In the genomic region with DNA sequence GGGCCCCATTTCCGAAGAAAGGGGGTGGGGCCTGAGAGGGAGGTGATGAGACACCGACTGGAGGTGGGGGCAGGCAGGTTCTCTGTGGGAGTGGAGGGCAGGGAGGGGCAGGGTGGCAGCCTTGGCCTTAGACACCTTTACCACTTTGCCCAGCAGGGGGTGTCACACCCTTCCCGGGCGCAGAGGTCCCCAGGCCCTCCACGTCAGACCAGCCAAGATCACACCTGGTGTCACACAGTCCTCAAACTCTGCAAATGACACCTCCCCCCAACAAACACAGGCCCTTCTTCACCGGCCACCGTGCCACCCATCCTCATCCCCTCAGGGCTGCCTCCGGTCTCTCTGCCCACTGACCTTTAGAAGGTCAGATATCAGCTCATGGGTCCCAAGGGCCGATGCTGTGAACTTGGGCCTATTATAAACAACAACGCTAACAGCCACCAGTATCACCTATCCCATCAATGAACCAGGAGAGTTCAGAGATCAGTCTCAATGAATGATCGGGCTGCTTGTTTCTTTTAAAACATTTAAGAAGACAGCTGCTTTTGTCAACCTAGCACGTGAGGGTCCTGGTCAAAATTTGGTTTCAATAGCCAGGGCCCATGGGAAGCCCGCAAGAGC, we compare ENCODE assay signal across 1 cellular context.
TF ChIP-seq lines count a peak whose summit lies in the region.

No MANE protein-coding gene starts in this region.

TF ChIP-seq in HepG2, 621 proteins besides CTCF, POLR2A, EP300 and RAD21 (continued from another document and continues in another):
- TF ChIP-seq, protein P1, sequence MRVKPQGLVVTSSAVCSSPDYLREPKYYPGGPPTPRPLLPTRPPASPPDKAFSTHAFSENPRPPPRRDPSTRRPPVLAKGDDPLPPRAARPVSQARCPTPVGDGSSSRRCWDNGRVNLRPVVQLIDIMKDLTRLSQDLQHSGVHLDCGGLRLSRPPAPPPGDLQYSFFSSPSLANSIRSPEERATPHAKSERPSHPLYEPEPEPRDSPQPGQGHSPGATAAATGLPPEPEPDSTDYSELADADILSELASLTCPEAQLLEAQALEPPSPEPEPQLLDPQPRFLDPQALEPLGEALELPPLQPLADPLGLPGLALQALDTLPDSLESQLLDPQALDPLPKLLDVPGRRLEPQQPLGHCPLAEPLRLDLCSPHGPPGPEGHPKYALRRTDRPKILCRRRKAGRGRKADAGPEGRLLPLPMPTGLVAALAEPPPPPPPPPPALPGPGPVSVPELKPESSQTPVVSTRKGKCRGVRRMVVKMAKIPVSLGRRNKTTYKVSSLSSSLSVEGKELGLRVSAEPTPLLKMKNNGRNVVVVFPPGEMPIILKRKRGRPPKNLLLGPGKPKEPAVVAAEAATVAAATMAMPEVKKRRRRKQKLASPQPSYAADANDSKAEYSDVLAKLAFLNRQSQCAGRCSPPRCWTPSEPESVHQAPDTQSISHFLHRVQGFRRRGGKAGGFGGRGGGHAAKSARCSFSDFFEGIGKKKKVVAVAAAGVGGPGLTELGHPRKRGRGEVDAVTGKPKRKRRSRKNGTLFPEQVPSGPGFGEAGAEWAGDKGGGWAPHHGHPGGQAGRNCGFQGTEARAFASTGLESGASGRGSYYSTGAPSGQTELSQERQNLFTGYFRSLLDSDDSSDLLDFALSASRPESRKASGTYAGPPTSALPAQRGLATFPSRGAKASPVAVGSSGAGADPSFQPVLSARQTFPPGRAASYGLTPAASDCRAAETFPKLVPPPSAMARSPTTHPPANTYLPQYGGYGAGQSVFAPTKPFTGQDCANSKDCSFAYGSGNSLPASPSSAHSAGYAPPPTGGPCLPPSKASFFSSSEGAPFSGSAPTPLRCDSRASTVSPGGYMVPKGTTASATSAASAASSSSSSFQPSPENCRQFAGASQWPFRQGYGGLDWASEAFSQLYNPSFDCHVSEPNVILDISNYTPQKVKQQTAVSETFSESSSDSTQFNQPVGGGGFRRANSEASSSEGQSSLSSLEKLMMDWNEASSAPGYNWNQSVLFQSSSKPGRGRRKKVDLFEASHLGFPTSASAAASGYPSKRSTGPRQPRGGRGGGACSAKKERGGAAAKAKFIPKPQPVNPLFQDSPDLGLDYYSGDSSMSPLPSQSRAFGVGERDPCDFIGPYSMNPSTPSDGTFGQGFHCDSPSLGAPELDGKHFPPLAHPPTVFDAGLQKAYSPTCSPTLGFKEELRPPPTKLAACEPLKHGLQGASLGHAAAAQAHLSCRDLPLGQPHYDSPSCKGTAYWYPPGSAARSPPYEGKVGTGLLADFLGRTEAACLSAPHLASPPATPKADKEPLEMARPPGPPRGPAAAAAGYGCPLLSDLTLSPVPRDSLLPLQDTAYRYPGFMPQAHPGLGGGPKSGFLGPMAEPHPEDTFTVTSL (CRISPR knock-in tag; IDR thresholded peaks at IDR 0.05; ENCODE audit: borderline replicate concordance), result no peak
- TF ChIP-seq ZNF644 (CRISPR knock-in tag; IDR thresholded peaks at IDR 0.05; ENCODE audit: low read depth) (no peak), TAF15 (IDR thresholded peaks at IDR 0.05; ENCODE audit: low read depth, low read length, poor library complexity, severe bottlenecking) (no peak), POLR2AphosphoS2 (IDR thresholded peaks at IDR 0.05; ENCODE audit: low read depth, low read length) (no peak), XRCC5 (optimal IDR thresholded peaks at IDR 0.05; ENCODE audit: low read length) (no peak), ATF7 (IDR thresholded peaks at IDR 0.05) (no peak), ATF7 (CRISPR knock-in tag; IDR thresholded peaks at IDR 0.05) (no peak), HHEX (CRISPR knock-in tag; IDR thresholded peaks at IDR 0.05) (no peak), SOX13 (IDR thresholded peaks at IDR 0.05) (no peak), SOX13 (CRISPR knock-in tag; conservative IDR thresholded peaks at IDR 0.05 in 1 of 2, IDR thresholded peaks at IDR 0.05 in 1 of 2) (no peak), ZNF670 (CRISPR knock-in tag; IDR thresholded peaks at IDR 0.05; ENCODE audit: borderline replicate concordance) (no peak), MLLT10 (CRISPR knock-in tag; IDR thresholded peaks at IDR 0.05) (no peak), TMF1 (CRISPR knock-in tag; IDR thresholded peaks at IDR 0.05; ENCODE audit: low read depth) (no peak), ZEB1 (IDR thresholded peaks at IDR 0.05; ENCODE audit: insufficient replicate concordance, low read depth) (peak; percentile 49), ZNF3 (CRISPR knock-in tag; IDR thresholded peaks at IDR 0.05) (no peak), HNF4G (IDR thresholded peaks at IDR 0.05; ENCODE audit: borderline replicate concordance, low read depth, low read length) (peak; percentile 41; the same call in 1 of the 2 replicates), HNF4G (CRISPR knock-in tag; IDR thresholded peaks at IDR 0.05; ENCODE audit: borderline replicate concordance, low read depth) (peak; percentile 54; the same call in 1 of the 2 replicates), MIER3 (CRISPR knock-in tag; IDR thresholded peaks at IDR 0.05; ENCODE audit: borderline replicate concordance) (no peak), SAFB2 (CRISPR knock-in tag; IDR thresholded peaks at IDR 0.05; ENCODE audit: borderline replicate concordance, low read depth) (no peak), THYN1 (CRISPR knock-in tag; IDR thresholded peaks at IDR 0.05; ENCODE audit: borderline replicate concordance, low read depth) (no peak), EEA1 (CRISPR knock-in tag; IDR thresholded peaks at IDR 0.05; ENCODE audit: borderline replicate concordance) (no peak)
- TF ChIP-seq, protein P2, sequence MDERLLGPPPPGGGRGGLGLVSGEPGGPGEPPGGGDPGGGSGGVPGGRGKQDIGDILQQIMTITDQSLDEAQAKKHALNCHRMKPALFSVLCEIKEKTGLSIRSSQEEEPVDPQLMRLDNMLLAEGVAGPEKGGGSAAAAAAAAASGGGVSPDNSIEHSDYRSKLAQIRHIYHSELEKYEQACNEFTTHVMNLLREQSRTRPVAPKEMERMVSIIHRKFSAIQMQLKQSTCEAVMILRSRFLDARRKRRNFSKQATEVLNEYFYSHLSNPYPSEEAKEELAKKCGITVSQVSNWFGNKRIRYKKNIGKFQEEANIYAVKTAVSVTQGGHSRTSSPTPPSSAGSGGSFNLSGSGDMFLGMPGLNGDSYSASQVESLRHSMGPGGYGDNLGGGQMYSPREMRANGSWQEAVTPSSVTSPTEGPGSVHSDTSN (CRISPR knock-in tag; IDR thresholded peaks at IDR 0.05), result no peak
- TF ChIP-seq, protein P3, sequence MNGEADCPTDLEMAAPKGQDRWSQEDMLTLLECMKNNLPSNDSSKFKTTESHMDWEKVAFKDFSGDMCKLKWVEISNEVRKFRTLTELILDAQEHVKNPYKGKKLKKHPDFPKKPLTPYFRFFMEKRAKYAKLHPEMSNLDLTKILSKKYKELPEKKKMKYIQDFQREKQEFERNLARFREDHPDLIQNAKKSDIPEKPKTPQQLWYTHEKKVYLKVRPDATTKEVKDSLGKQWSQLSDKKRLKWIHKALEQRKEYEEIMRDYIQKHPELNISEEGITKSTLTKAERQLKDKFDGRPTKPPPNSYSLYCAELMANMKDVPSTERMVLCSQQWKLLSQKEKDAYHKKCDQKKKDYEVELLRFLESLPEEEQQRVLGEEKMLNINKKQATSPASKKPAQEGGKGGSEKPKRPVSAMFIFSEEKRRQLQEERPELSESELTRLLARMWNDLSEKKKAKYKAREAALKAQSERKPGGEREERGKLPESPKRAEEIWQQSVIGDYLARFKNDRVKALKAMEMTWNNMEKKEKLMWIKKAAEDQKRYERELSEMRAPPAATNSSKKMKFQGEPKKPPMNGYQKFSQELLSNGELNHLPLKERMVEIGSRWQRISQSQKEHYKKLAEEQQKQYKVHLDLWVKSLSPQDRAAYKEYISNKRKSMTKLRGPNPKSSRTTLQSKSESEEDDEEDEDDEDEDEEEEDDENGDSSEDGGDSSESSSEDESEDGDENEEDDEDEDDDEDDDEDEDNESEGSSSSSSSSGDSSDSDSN (CRISPR knock-in tag; IDR thresholded peaks at IDR 0.05), result peak; percentile 24; the same call in 1 of the 2 replicates
- TF ChIP-seq, protein P4, sequence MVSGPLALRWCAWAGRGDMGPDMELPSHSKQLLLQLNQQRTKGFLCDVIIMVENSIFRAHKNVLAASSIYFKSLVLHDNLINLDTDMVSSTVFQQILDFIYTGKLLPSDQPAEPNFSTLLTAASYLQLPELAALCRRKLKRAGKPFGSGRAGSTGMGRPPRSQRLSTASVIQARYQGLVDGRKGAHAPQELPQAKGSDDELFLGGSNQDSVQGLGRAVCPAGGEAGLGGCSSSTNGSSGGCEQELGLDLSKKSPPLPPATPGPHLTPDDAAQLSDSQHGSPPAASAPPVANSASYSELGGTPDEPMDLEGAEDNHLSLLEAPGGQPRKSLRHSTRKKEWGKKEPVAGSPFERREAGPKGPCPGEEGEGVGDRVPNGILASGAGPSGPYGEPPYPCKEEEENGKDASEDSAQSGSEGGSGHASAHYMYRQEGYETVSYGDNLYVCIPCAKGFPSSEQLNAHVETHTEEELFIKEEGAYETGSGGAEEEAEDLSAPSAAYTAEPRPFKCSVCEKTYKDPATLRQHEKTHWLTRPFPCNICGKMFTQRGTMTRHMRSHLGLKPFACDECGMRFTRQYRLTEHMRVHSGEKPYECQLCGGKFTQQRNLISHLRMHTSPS (CRISPR knock-in tag; IDR thresholded peaks at IDR 0.05; ENCODE audit: low read depth), result peak; percentile 40; the same call in 1 of the 2 replicates
- TF ChIP-seq, protein P5, sequence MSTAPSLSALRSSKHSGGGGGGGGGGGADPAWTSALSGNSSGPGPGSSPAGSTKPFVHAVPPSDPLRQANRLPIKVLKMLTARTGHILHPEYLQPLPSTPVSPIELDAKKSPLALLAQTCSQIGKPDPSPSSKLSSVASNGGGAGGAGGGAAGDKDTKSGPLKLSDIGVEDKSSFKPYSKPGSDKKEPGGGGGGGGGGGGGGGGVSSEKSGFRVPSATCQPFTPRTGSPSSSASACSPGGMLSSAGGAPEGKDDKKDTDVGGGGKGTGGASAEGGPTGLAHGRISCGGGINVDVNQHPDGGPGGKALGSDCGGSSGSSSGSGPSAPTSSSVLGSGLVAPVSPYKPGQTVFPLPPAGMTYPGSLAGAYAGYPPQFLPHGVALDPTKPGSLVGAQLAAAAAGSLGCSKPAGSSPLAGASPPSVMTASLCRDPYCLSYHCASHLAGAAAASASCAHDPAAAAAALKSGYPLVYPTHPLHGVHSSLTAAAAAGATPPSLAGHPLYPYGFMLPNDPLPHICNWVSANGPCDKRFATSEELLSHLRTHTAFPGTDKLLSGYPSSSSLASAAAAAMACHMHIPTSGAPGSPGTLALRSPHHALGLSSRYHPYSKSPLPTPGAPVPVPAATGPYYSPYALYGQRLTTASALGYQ (CRISPR knock-in tag; IDR thresholded peaks at IDR 0.05), result no peak
- TF ChIP-seq, protein P6, sequence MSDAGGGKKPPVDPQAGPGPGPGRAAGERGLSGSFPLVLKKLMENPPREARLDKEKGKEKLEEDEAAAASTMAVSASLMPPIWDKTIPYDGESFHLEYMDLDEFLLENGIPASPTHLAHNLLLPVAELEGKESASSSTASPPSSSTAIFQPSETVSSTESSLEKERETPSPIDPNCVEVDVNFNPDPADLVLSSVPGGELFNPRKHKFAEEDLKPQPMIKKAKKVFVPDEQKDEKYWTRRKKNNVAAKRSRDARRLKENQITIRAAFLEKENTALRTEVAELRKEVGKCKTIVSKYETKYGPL (CRISPR knock-in tag; IDR thresholded peaks at IDR 0.05), result no peak
- TF ChIP-seq, protein P7, sequence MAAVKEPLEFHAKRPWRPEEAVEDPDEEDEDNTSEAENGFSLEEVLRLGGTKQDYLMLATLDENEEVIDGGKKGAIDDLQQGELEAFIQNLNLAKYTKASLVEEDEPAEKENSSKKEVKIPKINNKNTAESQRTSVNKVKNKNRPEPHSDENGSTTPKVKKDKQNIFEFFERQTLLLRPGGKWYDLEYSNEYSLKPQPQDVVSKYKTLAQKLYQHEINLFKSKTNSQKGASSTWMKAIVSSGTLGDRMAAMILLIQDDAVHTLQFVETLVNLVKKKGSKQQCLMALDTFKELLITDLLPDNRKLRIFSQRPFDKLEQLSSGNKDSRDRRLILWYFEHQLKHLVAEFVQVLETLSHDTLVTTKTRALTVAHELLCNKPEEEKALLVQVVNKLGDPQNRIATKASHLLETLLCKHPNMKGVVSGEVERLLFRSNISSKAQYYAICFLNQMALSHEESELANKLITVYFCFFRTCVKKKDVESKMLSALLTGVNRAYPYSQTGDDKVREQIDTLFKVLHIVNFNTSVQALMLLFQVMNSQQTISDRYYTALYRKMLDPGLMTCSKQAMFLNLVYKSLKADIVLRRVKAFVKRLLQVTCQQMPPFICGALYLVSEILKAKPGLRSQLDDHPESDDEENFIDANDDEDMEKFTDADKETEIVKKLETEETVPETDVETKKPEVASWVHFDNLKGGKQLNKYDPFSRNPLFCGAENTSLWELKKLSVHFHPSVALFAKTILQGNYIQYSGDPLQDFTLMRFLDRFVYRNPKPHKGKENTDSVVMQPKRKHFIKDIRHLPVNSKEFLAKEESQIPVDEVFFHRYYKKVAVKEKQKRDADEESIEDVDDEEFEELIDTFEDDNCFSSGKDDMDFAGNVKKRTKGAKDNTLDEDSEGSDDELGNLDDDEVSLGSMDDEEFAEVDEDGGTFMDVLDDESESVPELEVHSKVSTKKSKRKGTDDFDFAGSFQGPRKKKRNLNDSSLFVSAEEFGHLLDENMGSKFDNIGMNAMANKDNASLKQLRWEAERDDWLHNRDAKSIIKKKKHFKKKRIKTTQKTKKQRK (IDR thresholded peaks at IDR 0.05; ENCODE audit: low read length), result no peak
- TF ChIP-seq, protein P8, sequence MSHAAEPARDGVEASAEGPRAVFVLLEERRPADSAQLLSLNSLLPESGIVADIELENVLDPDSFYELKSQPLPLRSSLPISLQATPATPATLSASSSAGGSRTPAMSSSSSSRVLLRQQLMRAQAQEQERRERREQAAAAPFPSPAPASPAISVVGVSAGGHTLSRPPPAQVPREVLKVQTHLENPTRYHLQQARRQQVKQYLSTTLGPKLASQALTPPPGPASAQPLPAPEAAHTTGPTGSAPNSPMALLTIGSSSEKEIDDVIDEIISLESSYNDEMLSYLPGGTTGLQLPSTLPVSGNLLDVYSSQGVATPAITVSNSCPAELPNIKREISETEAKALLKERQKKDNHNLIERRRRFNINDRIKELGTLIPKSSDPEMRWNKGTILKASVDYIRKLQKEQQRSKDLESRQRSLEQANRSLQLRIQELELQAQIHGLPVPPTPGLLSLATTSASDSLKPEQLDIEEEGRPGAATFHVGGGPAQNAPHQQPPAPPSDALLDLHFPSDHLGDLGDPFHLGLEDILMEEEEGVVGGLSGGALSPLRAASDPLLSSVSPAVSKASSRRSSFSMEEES (CRISPR knock-in tag; IDR thresholded peaks at IDR 0.05), result no peak
- TF ChIP-seq, protein P9, sequence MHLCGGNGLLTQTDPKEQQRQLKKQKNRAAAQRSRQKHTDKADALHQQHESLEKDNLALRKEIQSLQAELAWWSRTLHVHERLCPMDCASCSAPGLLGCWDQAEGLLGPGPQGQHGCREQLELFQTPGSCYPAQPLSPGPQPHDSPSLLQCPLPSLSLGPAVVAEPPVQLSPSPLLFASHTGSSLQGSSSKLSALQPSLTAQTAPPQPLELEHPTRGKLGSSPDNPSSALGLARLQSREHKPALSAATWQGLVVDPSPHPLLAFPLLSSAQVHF (CRISPR knock-in tag; IDR thresholded peaks at IDR 0.05), result no peak
